ENCODE assay signal across 10 cellular contexts in the genomic region with DNA sequence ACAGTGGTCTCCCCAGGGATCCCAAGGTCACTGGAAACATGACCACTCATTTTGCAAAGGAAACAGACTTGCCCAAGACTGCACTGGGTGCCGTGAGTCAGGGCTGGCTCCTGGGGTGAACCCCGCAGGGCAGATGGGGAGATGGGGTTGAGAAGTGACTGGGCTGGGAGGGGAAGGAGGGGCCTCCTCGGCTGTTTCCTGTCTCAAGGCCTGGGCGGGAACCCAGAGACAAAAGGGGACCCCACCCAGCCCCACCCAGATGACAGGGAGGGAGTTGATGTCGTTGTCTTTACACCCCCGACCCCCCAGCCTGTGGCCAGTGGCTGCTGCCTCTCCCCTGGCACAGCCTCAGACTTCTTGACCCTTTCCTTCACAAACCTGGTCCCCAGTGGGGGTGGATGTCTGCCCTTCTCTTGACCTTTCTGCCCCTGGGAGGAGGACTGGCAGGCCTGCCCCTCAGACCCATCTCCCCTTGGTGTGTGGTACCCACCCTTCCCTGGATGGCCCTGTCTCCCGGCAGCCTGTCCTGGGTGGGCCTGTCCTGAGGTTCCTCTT. TPM values are rescaled to one million over a fixed set of nuclear protein-coding genes. Genes with fewer than 3 reads are reported as not detected.
DNase-seq lines count a peak whose midpoint lies in the region; ATAC-seq lines count a peak whose summit lies in the region.
"Had no signal": no experiment of that assay in that cellular context is flagged by ENCODE, and none has a peak within 500 bp of the region (broad histone marks: within the 10 kb centered on the region; RNA-seq: fewer than 3 reads in every experiment).

No MANE protein-coding gene starts in this region.

- peak; percentile 87 for DNase-seq in A172 (ENCODE audit: low spot score)
- peak; percentile 65 for DNase-seq in MV-4-11 (lab: John Stamatoyannopoulos, UW)
- peak; percentile 60 for DNase-seq in activated T-cell treated with anti-CD3 and anti-CD28 coated beads for 24 hours (ENCODE audit: low read depth)
- peak in 9 of 10 donors; percentile 36 to 85 (median 49) for DNase-seq in naive thymus-derived CD8-positive, alpha-beta T cell
- no peak for DNase-seq in mesendoderm
- no peak for DNase-seq in NCI-H1417 treated with DMSO at 0.1 percent for 48 hours (lab: John Stamatoyannopoulos, UW)
- DNase-seq in DMS53 treated with DMSO at 0.1 percent for 48 hours (lab: John Stamatoyannopoulos, UW; ENCODE audit: unreplicated experiment) = no peak

- H3K4me2 ChIP-seq in mesendoderm (ENCODE audit: low read length) = no peak overlapping the region

- H3K79me2 ChIP-seq in mesendoderm (ENCODE audit: control insufficient read depth, insufficient read depth, low read length) = no peaks in the 10 kb centered on the region

- H3K27me3 ChIP-seq in mesendoderm (ENCODE audit: insufficient read depth, low read length, poor library complexity) = no peaks in the 10 kb centered on the region

- H4K5ac ChIP-seq in mesendoderm (ENCODE audit: low read length) = no peak overlapping the region

- no peaks in the 10 kb centered on the region for H3K4me1 ChIP-seq in mesendoderm (ENCODE audit: control insufficient read depth, low read depth, low read length)

- no peaks in the 10 kb centered on the region for H3K9me3 Mint-ChIP-seq in naive thymus-derived CD8-positive, alpha-beta T cell

- H2BK5ac ChIP-seq in mesendoderm (ENCODE audit: low read length) = no peak overlapping the region

- no peak overlapping the region for H4K8ac ChIP-seq in mesendoderm (ENCODE audit: low read depth, low read length)

- no peak overlapping the region for H3K4ac ChIP-seq in mesendoderm (ENCODE audit: low read depth, low read length)

- H3K4me3 Mint-ChIP-seq in naive thymus-derived CD8-positive, alpha-beta T cell = peak overlapping the region; percentile 90 to 99 (median 94)

- no peak overlapping the region for H3K27ac ChIP-seq in mesendoderm (ENCODE audit: low read depth, low read length)

- no peak overlapping the region for H3K18ac ChIP-seq in mesendoderm (ENCODE audit: low read length)

- H3K27ac Mint-ChIP-seq in naive thymus-derived CD8-positive, alpha-beta T cell = peak overlapping the region; percentile 89 to 98 (median 96)

- peaks cover 0 to 44% (median 0%) of the 10 kb centered on the region in 3 donors for H3K36me3 Mint-ChIP-seq in naive thymus-derived CD8-positive, alpha-beta T cell

- H3K79me1 ChIP-seq in mesendoderm (ENCODE audit: low read length) = no peaks in the 10 kb centered on the region

- no peak overlapping the region for H2AK5ac ChIP-seq in mesendoderm (ENCODE audit: low read length)

- ATAC-seq in naive thymus-derived CD8-positive, alpha-beta T cell = peak; percentile 26 to 43
- no peak for ATAC-seq in GM21737 (IDR thresholded peaks at IDR 0.05; ENCODE audit: unreplicated experiment)

- no CpG with 5 or more reads among the region's 7 CpGs for WGBS in mesendoderm (ENCODE audit: extremely low coverage, insufficient coverage, low lambda C conversion rate)

- H3K27me3 Mint-ChIP-seq in naive thymus-derived CD8-positive, alpha-beta T cell = no peaks in the 10 kb centered on the region

- H3K9ac ChIP-seq in mesendoderm (ENCODE audit: low read length) = no peak overlapping the region

- H3K23ac ChIP-seq in mesendoderm (ENCODE audit: low read length) = no peak overlapping the region

- POLR2A ChIA-PET in naive thymus-derived CD8-positive, alpha-beta T cell (lab: Charles Lee) = interaction anchor here (1.2 to 10.5 kb wide), 11 partner anchors 9 to 403 kb away, joined by 3 to 207 read pairs (median 15); partner anchors contain the start of genes CCM2, DDX56, PURB and TBRG4

- H2BK15ac ChIP-seq in mesendoderm (replicated peaks; ENCODE audit: low read depth) = no peak overlapping the region

- no peak overlapping the region for H2BK120ac ChIP-seq in mesendoderm (ENCODE audit: low read depth, low read length)

- H3K4me3 ChIP-seq in mesendoderm (ENCODE audit: low read length) = no peak overlapping the region

- peaks cover under 1% of the 10 kb centered on the region for H3K36me3 ChIP-seq in mesendoderm (ENCODE audit: control insufficient read depth, insufficient read depth, low read length)

- no peak overlapping the region for H3K56ac ChIP-seq in mesendoderm (ENCODE audit: low read length)

- peaks cover 24 to 84% (median 74%) of the 10 kb centered on the region in 4 donors for H3K4me1 Mint-ChIP-seq in naive thymus-derived CD8-positive, alpha-beta T cell

RNA-seq across cellular contexts. Expression of gene MYO1G, which starts 1.4 kb away (rescaled TPM):
- total RNA-seq in A172 (2014; rRNA removed; shearing (Covaris generic)) = 0.76 and 1.6 TPM in 2 replicates
- 10 to 100 TPM; 44.4 to 44.5 TPM for total RNA-seq in naive thymus-derived CD8-positive, alpha-beta T cell
- polyA plus RNA-seq in naive thymus-derived CD8-positive, alpha-beta T cell = 100 to 1,000 TPM in 1 of 3 donors, 10 to 100 TPM in 2; 60.0 to 106 (median 73.8) TPM
- polyA plus RNA-seq in mesendoderm (2013, experiment 1 of 2) = 0.04 TPM
- 0.04 TPM for polyA plus RNA-seq in mesendoderm (2013, experiment 2 of 2)
- total RNA-seq: HT1080 had no signal
- polyA plus RNA-seq: AG04450 had no signal

RNA-seq across cellular contexts. Expression of gene CCM2, which starts 22.6 kb away (rescaled TPM):
- 67.4 and 70.8 TPM in 2 replicates for total RNA-seq in A172 (2014; rRNA removed; shearing (Covaris generic))
- 100 to 1,000 TPM; 160 to 167 TPM for total RNA-seq in naive thymus-derived CD8-positive, alpha-beta T cell
- 10 to 100 TPM; 49.9 to 81.7 (median 63.2) TPM for polyA plus RNA-seq in naive thymus-derived CD8-positive, alpha-beta T cell
- polyA plus RNA-seq in mesendoderm (2013, experiment 1 of 2) = 20.7 TPM
- 20.4 TPM for polyA plus RNA-seq in mesendoderm (2013, experiment 2 of 2)

Comparison
In these comparisons a context has a peak if more than half of its experiments do, and no peak if none do; other contexts are left out.
1. DNase-seq: peak in A172 (single experiment), MV-4-11 (single experiment), activated T-cell treated with anti-CD3 and anti-CD28 coated beads for 24 hours (single experiment) and naive thymus-derived CD8-positive, alpha-beta T cell (9 of 10); none in mesendoderm (single experiment), NCI-H1417 treated with DMSO at 0.1 percent for 48 hours (single experiment) and DMS53 treated with DMSO at 0.1 percent for 48 hours (single experiment).
2. RNA of gene MYO1G, which starts 1.4 kb away (total RNA-seq): 44.4 to 44.5 TPM in naive thymus-derived CD8-positive, alpha-beta T cell; 0.76 to 1.6 TPM in A172; every median in the first group is over 10 times any median in the second.